8 cellular contexts compared by ENCODE assay signal in genomic region chr17:42050360-42051012, GRCh38. TPM values are rescaled to one million over a fixed set of nuclear protein-coding genes. Genes with fewer than 3 reads are reported as not detected.
DNase-seq lines count a peak whose midpoint lies in the region; ATAC-seq lines count a peak whose summit lies in the region.

Gene C17orf113 (minus strand): TSS chr17:42050601. CDS start chr17:42043376, 7,225 bp downstream.

- peaks cover 28% of the 10 kb centered on the region for H3K4me1 ChIP-seq in ectodermal cell (ENCODE audit: control insufficient read depth, insufficient read depth, low read length)

- no peaks in the 10 kb centered on the region for H3K36me3 Mint-ChIP-seq in activated CD4-positive, alpha-beta T cell treated with anti-CD3 and anti-CD28 coated beads, Interleukin-2, amount 10 ng/mL, durations not matched to agents 24 days and 14 days (ENCODE audit: low read depth)
- H3K36me3 Mint-ChIP-seq in memory B cell, result no peaks in the 10 kb centered on the region

- DNase-seq in NCI-H2196 (lab: John Stamatoyannopoulos, UW; ENCODE audit: unreplicated experiment), result peak; percentile 10
- no peak for DNase-seq in NCI-H2196 treated with DMSO at 0.1 percent for 48 hours (lab: John Stamatoyannopoulos, UW; ENCODE audit: unreplicated experiment)
- peak; percentile 76 for DNase-seq in NCI-H146 (lab: John Stamatoyannopoulos, UW)
- DNase-seq in activated CD4-positive, alpha-beta T cell treated with anti-CD3 and anti-CD28 coated beads, Interleukin-2, amount 10 ng/mL, durations not matched to agents 24 days and 14 days, result peak; percentile 80
- peak in 1 of 2 donors; percentile 48 for DNase-seq in memory B cell (ENCODE audit: low spot score in 2 of 2)
- peak; percentile 8 to 27 for DNase-seq in stimulated activated CD8-positive, alpha-beta memory T cell treated with anti-CD3 and anti-CD28 coated beads, Interleukin-7, amount 100 ng/mL, for 1 hour (ENCODE audit: low read depth in 2 of 2)

- H3K4me3 ChIP-seq in ectodermal cell (ENCODE audit: insufficient read depth, low read depth, low read length), result peak within 1 kb of the TSS; percentile 64

- WGBS in ectodermal cell, 2 experiments, result 1 to 2% methylated on average over 67 of the region's 67 CpGs

- H3K27me3 Mint-ChIP-seq in activated CD4-positive, alpha-beta T cell treated with anti-CD3 and anti-CD28 coated beads, Interleukin-2, amount 10 ng/mL, durations not matched to agents 24 days and 14 days, result peaks cover 58% of the 10 kb centered on the region
- peaks cover 14% of the 10 kb centered on the region for H3K27me3 Mint-ChIP-seq in memory B cell

- peaks cover 27% of the 10 kb centered on the region for H3K27me3 ChIP-seq in ectodermal cell (ENCODE audit: control insufficient read depth, insufficient read depth, low read length, poor library complexity, severe bottlenecking)

- peak within 1 kb of the TSS; percentile 69 for H3K4me3 Mint-ChIP-seq in activated CD4-positive, alpha-beta T cell treated with anti-CD3 and anti-CD28 coated beads, Interleukin-2, amount 10 ng/mL, durations not matched to agents 24 days and 14 days
- H3K4me3 Mint-ChIP-seq in memory B cell, result peak within 1 kb of the TSS; percentile 84

- H3K9me3 Mint-ChIP-seq in activated CD4-positive, alpha-beta T cell treated with anti-CD3 and anti-CD28 coated beads, Interleukin-2, amount 10 ng/mL, durations not matched to agents 24 days and 14 days, result no peaks in the 10 kb centered on the region
- no peaks in the 10 kb centered on the region for H3K9me3 Mint-ChIP-seq in memory B cell

- H3K9me3 ChIP-seq in ectodermal cell (ENCODE audit: control insufficient read depth, low read length), result no peaks in the 10 kb centered on the region

- no peaks in the 10 kb centered on the region for H3K4me1 Mint-ChIP-seq in activated CD4-positive, alpha-beta T cell treated with anti-CD3 and anti-CD28 coated beads, Interleukin-2, amount 10 ng/mL, durations not matched to agents 24 days and 14 days
- peaks cover 5% of the 10 kb centered on the region for H3K4me1 Mint-ChIP-seq in memory B cell

- H3K27ac Mint-ChIP-seq in activated CD4-positive, alpha-beta T cell treated with anti-CD3 and anti-CD28 coated beads, Interleukin-2, amount 10 ng/mL, durations not matched to agents 24 days and 14 days, result no peak within 1 kb of the TSS
- H3K27ac Mint-ChIP-seq in memory B cell, result no peak within 1 kb of the TSS

- no peak within 1 kb of the TSS for H3K27ac ChIP-seq in ectodermal cell (ENCODE audit: insufficient read depth, low read depth, low read length, poor library complexity, severe bottlenecking)

- peak; percentile 82 for ATAC-seq in memory B cell (ENCODE audit: low read depth)
- no peak for ATAC-seq in GM21825 (IDR thresholded peaks at IDR 0.05; ENCODE audit: unreplicated experiment)

- no peaks in the 10 kb centered on the region for H3K36me3 ChIP-seq in ectodermal cell (ENCODE audit: control insufficient read depth, insufficient read depth, low read length)

- intact Hi-C loops in activated CD4-positive, alpha-beta T cell treated with anti-CD3 and anti-CD28 coated beads, Interleukin-2, amount 10 ng/mL, durations not matched to agents 24 days and 14 days (cut with micrococcal nuclease), result no loop called here

RNA-seq across cellular contexts. Expression of gene C17orf113, which starts in this region (rescaled TPM):
- total RNA-seq in activated CD4-positive, alpha-beta T cell treated with anti-CD3 and anti-CD28 coated beads, Interleukin-2, amount 10 ng/mL, durations not matched to agents 24 days and 14 days, result 0.05 and 0.07 TPM in 2 replicates
- polyA plus RNA-seq in ectodermal cell (2013, experiment 1 of 4), result 3.7 TPM
- polyA plus RNA-seq in ectodermal cell (2013, experiment 2 of 4), result 3.3 TPM
- polyA plus RNA-seq in ectodermal cell (2013, experiment 3 of 4), result 2.8 TPM
- 3.2 TPM for polyA plus RNA-seq in ectodermal cell (2013, experiment 4 of 4)

Comparison
In these comparisons a context has a peak if more than half of its experiments do, and no peak if none do; other contexts are left out.
1. Peak in DNase-seq in activated CD4-positive, alpha-beta T cell treated with anti-CD3 and anti-CD28 coated beads, Interleukin-2, amount 10 ng/mL, durations not matched to agents 24 days and 14 days; RNA of the gene not detected or under 1 TPM.